ENCODE assay signal across 21 cellular contexts in genomic region chr17:61903251-61903650, GRCh38. TPM values are rescaled to one million over a fixed set of nuclear protein-coding genes. Genes with fewer than 3 reads are reported as not detected.
"Had no signal": no experiment of that assay in that cellular context is flagged by ENCODE, and none has a peak within 500 bp of the region (broad histone marks: within the 10 kb centered on the region; RNA-seq: fewer than 3 reads in every experiment).

No MANE protein-coding gene starts in this region.

- H3K4me3 Mint-ChIP-seq: activated CD4-positive, alpha-beta T cell treated with anti-CD3 and anti-CD28 coated beads, Interleukin-2, amount 10 ng/mL, durations not matched to agents 24 days and 14 days; activated naive CD8-positive, alpha-beta T cell treated with anti-CD3 and anti-CD28 coated beads, Interleukin-2, amount 10 ng/mL, durations not matched to agents 7 days and 5 days; nephron had no signal

- H3K27me3 Mint-ChIP-seq: activated CD4-positive, alpha-beta T cell treated with anti-CD3 and anti-CD28 coated beads, Interleukin-2, amount 10 ng/mL, durations not matched to agents 24 days and 14 days; activated naive CD8-positive, alpha-beta T cell treated with anti-CD3 and anti-CD28 coated beads, Interleukin-2, amount 10 ng/mL, durations not matched to agents 7 days and 5 days had no signal

- H3K4me1 Mint-ChIP-seq: activated naive CD8-positive, alpha-beta T cell treated with anti-CD3 and anti-CD28 coated beads, Interleukin-2, amount 10 ng/mL, durations not matched to agents 7 days and 5 days; nephron had no signal

- H3K9me3 Mint-ChIP-seq: activated CD4-positive, alpha-beta T cell treated with anti-CD3 and anti-CD28 coated beads, Interleukin-2, amount 10 ng/mL, durations not matched to agents 24 days and 14 days; activated naive CD8-positive, alpha-beta T cell treated with anti-CD3 and anti-CD28 coated beads, Interleukin-2, amount 10 ng/mL, durations not matched to agents 7 days and 5 days; nephron had no signal

- H3K27ac Mint-ChIP-seq: activated CD4-positive, alpha-beta T cell treated with anti-CD3 and anti-CD28 coated beads, Interleukin-2, amount 10 ng/mL, durations not matched to agents 24 days and 14 days; activated naive CD8-positive, alpha-beta T cell treated with anti-CD3 and anti-CD28 coated beads, Interleukin-2, amount 10 ng/mL, durations not matched to agents 7 days and 5 days; nephron had no signal

- ATAC-seq: activated CD4-positive, CD25-positive, alpha-beta regulatory T cell treated with anti-CD3 and anti-CD28 coated beads, Interleukin-2, amount 50 U/mL, for 24 hours; gastrocnemius medialis; psoas muscle had no signal

- DNase-seq: activated CD4-positive, alpha-beta T cell treated with anti-CD3 and anti-CD28 coated beads, Interleukin-2, amount 10 ng/mL, durations not matched to agents 24 days and 14 days; activated naive CD4-positive, alpha-beta T cell; activated naive CD8-positive, alpha-beta T cell treated with anti-CD3 and anti-CD28 coated beads, Interleukin-2, amount 10 ng/mL, durations not matched to agents 7 days and 5 days; activated T-cell treated with anti-CD3 and anti-CD28 coated beads for 4 hours; amniotic stem cell; colonic mucosa; dorsolateral prefrontal cortex; gastrocnemius medialis; hippocampal formation; left ventricle myocardium inferior; midbrain; ovary; psoas muscle; stimulated activated CD4-positive, alpha-beta T cell treated with anti-CD3 and anti-CD28 coated beads, Interleukin-4, amount 100 ng/mL, for 4 hours; stomach; SW 1271; transverse colon; uterus had no signal

RNA-seq across cellular contexts. Expression of gene BRIP1, which starts 39.9 kb away (rescaled TPM):
- total RNA-seq: right atrium auricular region had no signal
